19 cellular contexts compared by ENCODE assay signal in the genomic region with DNA sequence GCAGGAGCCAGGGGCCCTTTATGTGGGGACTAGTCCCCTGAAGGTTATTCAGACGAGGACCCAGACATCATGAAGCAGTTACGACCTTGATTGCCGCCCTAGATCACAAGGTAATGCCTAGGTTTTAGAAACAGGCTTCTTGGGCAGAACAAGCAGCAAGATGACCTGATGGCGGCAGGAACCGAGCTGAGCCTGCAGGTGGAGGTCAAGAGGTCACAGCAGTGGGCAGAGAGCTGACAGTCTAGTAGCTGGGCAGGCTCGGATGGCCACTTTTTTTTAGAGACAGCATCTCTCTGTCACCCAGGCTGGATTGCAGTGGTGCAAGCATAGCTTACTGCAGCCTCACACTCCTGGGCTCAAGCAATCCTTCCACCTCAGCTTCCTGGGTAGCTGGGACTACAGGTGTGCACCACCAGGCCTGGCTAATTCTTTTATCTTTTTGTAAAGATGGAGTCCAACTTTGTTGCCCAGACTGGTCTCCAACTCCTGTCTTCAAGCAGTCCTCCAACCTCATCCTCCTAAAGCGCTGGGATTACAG.
"Had no signal": no experiment of that assay in that cellular context is flagged by ENCODE, and none has a peak within 500 bp of the region (broad histone marks: within the 10 kb centered on the region; RNA-seq: fewer than 3 reads in every experiment).

No MANE protein-coding gene starts in this region.

- H3K27me3 ChIP-seq: gastrocnemius medialis, heart right ventricle, uterus had no signal

- H3K9me3 Mint-ChIP-seq: naive thymus-derived CD4-positive, alpha-beta T cell had no signal

- H3K27ac ChIP-seq: gastrocnemius medialis, heart right ventricle, parathyroid adenoma, prostate gland, uterus had no signal

- H3K9ac ChIP-seq: parathyroid adenoma had no signal

- H3K9me3 ChIP-seq: gastrocnemius medialis, heart right ventricle, prostate gland, uterus had no signal

- H3K4me1 ChIP-seq: parathyroid adenoma, uterus had no signal

- H3K27ac Mint-ChIP-seq: naive thymus-derived CD4-positive, alpha-beta T cell had no signal

- H3K79me2 ChIP-seq: parathyroid adenoma had no signal

- H3K4me3 Mint-ChIP-seq: naive thymus-derived CD4-positive, alpha-beta T cell had no signal

- H3K36me3 Mint-ChIP-seq: naive thymus-derived CD4-positive, alpha-beta T cell had no signal

- H3K4me1 Mint-ChIP-seq: naive thymus-derived CD4-positive, alpha-beta T cell had no signal

- H3K4me3 ChIP-seq: gastrocnemius medialis, heart right ventricle, prostate gland, uterus had no signal

- H3K36me3 ChIP-seq: gastrocnemius medialis, heart right ventricle, prostate gland, uterus had no signal

- H2AFZ ChIP-seq: parathyroid adenoma had no signal

- ATAC-seq: gastrocnemius medialis; heart right ventricle; naive thymus-derived CD4-positive, alpha-beta T cell had no signal

- FAIRE-seq: colon, islet of Langerhans, small intestine had no signal

- DNase-seq: cerebellar nuclear complex; dermis blood vessel endothelial cell; gastrocnemius medialis; heart right ventricle; hypothalamus; kidney glomerular epithelial cell; mammary epithelial cell; naive thymus-derived CD4-positive, alpha-beta T cell; nucleus accumbens; small intestine; stimulated activated CD4-positive, alpha-beta T cell treated with anti-CD3 and anti-CD28 coated beads, Interleukin-12 subunit alpha, Interleukin-12 subunit beta, amount 100 ng/mL, for 4 hours; stimulated activated CD4-positive, alpha-beta T cell treated with anti-CD3 and anti-CD28 coated beads, Interleukin-2, amount 100 ng/mL, for 48 hours; stimulated activated naive CD4-positive, alpha-beta T cell treated with Interleukin-2 at 50 U/mL for 16 hours; trophoblast cell; uterus had no signal
